In the genomic region with DNA sequence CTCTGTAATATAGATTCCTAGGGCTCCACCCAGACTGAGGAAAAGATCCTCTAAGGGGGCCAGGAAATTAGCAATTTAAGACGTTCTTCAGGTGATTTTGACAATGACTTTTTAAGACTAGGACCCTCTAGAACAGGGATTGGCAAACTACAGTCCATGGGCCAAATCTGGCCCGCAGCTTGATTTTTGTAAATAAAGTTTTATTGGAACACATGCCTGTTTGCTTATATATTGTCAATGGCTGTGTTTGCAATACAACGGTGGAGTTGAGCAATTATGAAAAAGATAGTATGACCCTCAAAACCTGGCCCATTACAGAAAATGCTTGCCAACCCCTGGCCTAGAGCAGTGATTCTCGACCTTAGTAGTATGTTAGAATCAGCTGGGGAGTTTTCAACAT, we compare ENCODE assay signal across 38 cellular contexts.
"Had no signal": no experiment of that assay in that cellular context is flagged by ENCODE, and none has a peak within 500 bp of the region (broad histone marks: within the 10 kb centered on the region; RNA-seq: fewer than 3 reads in every experiment).

No MANE protein-coding gene starts in this region.

- H3K27ac Mint-ChIP-seq: activated naive CD4-positive, alpha-beta T cell treated with anti-CD3 and anti-CD28 coated beads for 36 hours; activated naive CD4-positive, alpha-beta T cell treated with anti-CD3 and anti-CD28 coated beads, Interleukin-2, amount 10 ng/mL, durations not matched to agents 7 days and 5 days; activated naive CD4-positive, alpha-beta T cell treated with anti-CD3 and anti-CD28 coated beads, Interleukin-2, amount 50 U/mL, for 24 hours; activated naive CD4-positive, alpha-beta T cell treated with anti-CD3 and anti-CD28 coated beads, Interleukin-2, amount 50 U/mL, for 72 hours; activated naive CD8-positive, alpha-beta T cell; activated naive CD8-positive, alpha-beta T cell treated with anti-CD3 and anti-CD28 coated beads for 36 hours; activated naive CD8-positive, alpha-beta T cell treated with anti-CD3 and anti-CD28 coated beads, Interleukin-2, amount 10 ng/mL, durations not matched to agents 7 days and 5 days; activated naive CD8-positive, alpha-beta T cell treated with anti-CD3 and anti-CD28 coated beads, Interleukin-2, amount 50 U/mL, for 24 hours; activated T-cell treated with anti-CD3 and anti-CD28 coated beads, Interleukin-2, amount 50 U/mL, for 24 hours; activated T-cell treated with anti-CD3 and anti-CD28 coated beads, Interleukin-2, amount 50 U/mL, for 72 hours; activated T-helper 1 cell treated with anti-CD3 and anti-CD28 coated beads, Interleukin-12 subunit alpha, Interleukin-12 subunit beta, Interleukin-2, Interleukin-4 antibody, amounts not matched to agents 30 ng/mL and 10 ng/mL and 1 ng/mL, durations not matched to agents 14 hours and 24 hours and 36 hours; activated T-helper 17 cell treated with anti-CD3 and anti-CD28 coated beads, Interleukin-2, amount 50 U/mL, for 72 hours; activated T-helper 2 cell treated with anti-CD3 and anti-CD28 coated beads, Interferon-gamma antibody, Interleukin-2, Interleukin-4, amounts not matched to agents 10 μg/mL and 5 μg/mL and 100 μg/mL, durations not matched to agents 14 hours and 24 hours and 36 hours had no signal

- DNase-seq: activated effector memory CD4-positive, alpha-beta T cell treated with anti-CD3 and anti-CD28 coated beads, Interleukin-2, amount 50 U/mL, for 16 hours; activated effector memory CD4-positive, alpha-beta T cell treated with Interleukin-2 at 50 U/mL for 16 hours; activated gamma-delta T cell; activated gamma-delta T cell treated with Interleukin-2 at 50 U/mL for 16 hours; activated naive CD4-positive, alpha-beta T cell; activated naive CD4-positive, alpha-beta T cell treated with anti-CD3 and anti-CD28 coated beads for 36 hours; activated naive CD4-positive, alpha-beta T cell treated with anti-CD3 and anti-CD28 coated beads, Interleukin-2, amount 10 ng/mL, durations not matched to agents 7 days and 5 days; activated naive CD4-positive, alpha-beta T cell treated with anti-CD3 and anti-CD28 coated beads, Interleukin-2, amount 50 U/mL, for 16 hours; activated naive CD4-positive, alpha-beta T cell treated with Interleukin-2 at 50 U/mL for 16 hours; activated naive CD8-positive, alpha-beta T cell treated with anti-CD3 and anti-CD28 coated beads for 36 hours; activated naive CD8-positive, alpha-beta T cell treated with anti-CD3 and anti-CD28 coated beads, Interleukin-2, amount 10 ng/mL, durations not matched to agents 7 days and 5 days; activated naive CD8-positive, alpha-beta T cell treated with anti-CD3 and anti-CD28 coated beads, Interleukin-2, amount 50 U/mL, for 24 hours; activated T-cell treated with anti-CD3 and anti-CD28 coated beads, Interleukin-2, amount 50 U/mL, for 1 hour; activated T-cell treated with anti-CD3 and anti-CD28 coated beads, Interleukin-2, amount 50 U/mL, for 24 hours; activated T-cell treated with anti-CD3 and anti-CD28 coated beads, Interleukin-2, amount 50 U/mL, for 4 hours; activated T-cell treated with anti-CD3 and anti-CD28 coated beads, Interleukin-2, amount 50 U/mL, for 48 hours; activated T-cell treated with anti-CD3 and anti-CD28 coated beads, Interleukin-2, amount 50 U/mL, for 72 hours; adrenal gland; amniotic stem cell; amygdala; aorta; body of pancreas; brain microvascular endothelial cell; central memory CD4-positive, alpha-beta T cell; cerebellar nuclear complex had no signal

- H3K4me3 ChIP-seq: adrenal gland, ascending aorta, body of pancreas, breast epithelium, cardiac muscle cell had no signal

- H3K27me3 ChIP-seq: adrenal gland, ascending aorta, body of pancreas, brain microvascular endothelial cell, breast epithelium, cardiac muscle cell had no signal

- H3K27me3 Mint-ChIP-seq: activated naive CD4-positive, alpha-beta T cell treated with anti-CD3 and anti-CD28 coated beads, Interleukin-2, amount 10 ng/mL, durations not matched to agents 7 days and 5 days; activated naive CD8-positive, alpha-beta T cell treated with anti-CD3 and anti-CD28 coated beads, Interleukin-2, amount 10 ng/mL, durations not matched to agents 7 days and 5 days; brain; central memory CD8-positive, alpha-beta T cell had no signal

- H3K4me1 ChIP-seq: adrenal gland, ascending aorta, body of pancreas, breast epithelium had no signal

- H3K4me3 Mint-ChIP-seq: activated naive CD4-positive, alpha-beta T cell treated with anti-CD3 and anti-CD28 coated beads for 36 hours; activated naive CD4-positive, alpha-beta T cell treated with anti-CD3 and anti-CD28 coated beads, Interleukin-2, amount 10 ng/mL, durations not matched to agents 7 days and 5 days; activated naive CD4-positive, alpha-beta T cell treated with anti-CD3 and anti-CD28 coated beads, Interleukin-2, amount 50 U/mL, for 24 hours; activated naive CD8-positive, alpha-beta T cell; activated naive CD8-positive, alpha-beta T cell treated with anti-CD3 and anti-CD28 coated beads for 36 hours; activated naive CD8-positive, alpha-beta T cell treated with anti-CD3 and anti-CD28 coated beads, Interleukin-2, amount 10 ng/mL, durations not matched to agents 7 days and 5 days; activated naive CD8-positive, alpha-beta T cell treated with anti-CD3 and anti-CD28 coated beads, Interleukin-2, amount 50 U/mL, for 24 hours; activated T-cell treated with anti-CD3 and anti-CD28 coated beads, Interleukin-2, amount 50 U/mL, for 24 hours; activated T-cell treated with anti-CD3 and anti-CD28 coated beads, Interleukin-2, amount 50 U/mL, for 4 hours; activated T-cell treated with anti-CD3 and anti-CD28 coated beads, Interleukin-2, amount 50 U/mL, for 72 hours; activated T-helper 1 cell treated with anti-CD3 and anti-CD28 coated beads, Interleukin-12 subunit alpha, Interleukin-12 subunit beta, Interleukin-2, Interleukin-4 antibody, amounts not matched to agents 30 ng/mL and 10 ng/mL and 1 ng/mL, durations not matched to agents 14 hours and 24 hours and 36 hours; activated T-helper 17 cell treated with anti-CD3 and anti-CD28 coated beads, Interleukin-2, amount 50 U/mL, for 72 hours; brain; central memory CD8-positive, alpha-beta T cell had no signal

- H3K4me1 Mint-ChIP-seq: activated naive CD4-positive, alpha-beta T cell treated with anti-CD3 and anti-CD28 coated beads, Interleukin-2, amount 10 ng/mL, durations not matched to agents 7 days and 5 days; activated naive CD4-positive, alpha-beta T cell treated with anti-CD3 and anti-CD28 coated beads, Interleukin-2, amount 50 U/mL, for 24 hours; activated naive CD8-positive, alpha-beta T cell treated with anti-CD3 and anti-CD28 coated beads for 36 hours; activated naive CD8-positive, alpha-beta T cell treated with anti-CD3 and anti-CD28 coated beads, Interleukin-2, amount 10 ng/mL, durations not matched to agents 7 days and 5 days; activated naive CD8-positive, alpha-beta T cell treated with anti-CD3 and anti-CD28 coated beads, Interleukin-2, amount 50 U/mL, for 24 hours; activated T-helper 17 cell treated with anti-CD3 and anti-CD28 coated beads, Interleukin-2, amount 50 U/mL, for 72 hours; central memory CD8-positive, alpha-beta T cell had no signal

- H3K36me3 Mint-ChIP-seq: activated naive CD4-positive, alpha-beta T cell treated with anti-CD3 and anti-CD28 coated beads, Interleukin-2, amount 10 ng/mL, durations not matched to agents 7 days and 5 days; activated naive CD4-positive, alpha-beta T cell treated with anti-CD3 and anti-CD28 coated beads, Interleukin-2, amount 50 U/mL, for 24 hours; activated naive CD4-positive, alpha-beta T cell treated with anti-CD3 and anti-CD28 coated beads, Interleukin-2, amount 50 U/mL, for 72 hours; activated naive CD8-positive, alpha-beta T cell; activated naive CD8-positive, alpha-beta T cell treated with anti-CD3 and anti-CD28 coated beads for 36 hours; activated naive CD8-positive, alpha-beta T cell treated with anti-CD3 and anti-CD28 coated beads, Interleukin-2, amount 10 ng/mL, durations not matched to agents 7 days and 5 days; brain had no signal

- H3K36me3 ChIP-seq: adrenal gland, ascending aorta, brain microvascular endothelial cell, breast epithelium, cardiac muscle cell had no signal

- H3K9me3 ChIP-seq: adrenal gland, ascending aorta, body of pancreas, breast epithelium had no signal

- H3K27ac ChIP-seq: adrenal gland, ascending aorta, body of pancreas, brain microvascular endothelial cell, breast epithelium, cardiac muscle cell had no signal

- ATAC-seq: activated naive CD4-positive, alpha-beta T cell treated with anti-CD3 and anti-CD28 coated beads, Interleukin-2, amount 50 U/mL, for 72 hours; activated naive CD8-positive, alpha-beta T cell treated with anti-CD3 and anti-CD28 coated beads, Interleukin-2, amount 50 U/mL, for 24 hours; activated T-cell treated with anti-CD3 and anti-CD28 coated beads, Interleukin-2, amount 50 U/mL, for 4 hours; activated T-cell treated with anti-CD3 and anti-CD28 coated beads, Interleukin-2, amount 50 U/mL, for 72 hours; activated T-helper 17 cell treated with anti-CD3 and anti-CD28 coated beads, Interleukin-2, amount 50 U/mL, for 72 hours; body of pancreas had no signal

- FAIRE-seq: astrocyte, bronchial epithelial cell had no signal

- H3K9me3 Mint-ChIP-seq: activated naive CD4-positive, alpha-beta T cell treated with anti-CD3 and anti-CD28 coated beads for 36 hours; activated naive CD4-positive, alpha-beta T cell treated with anti-CD3 and anti-CD28 coated beads, Interleukin-2, amount 50 U/mL, for 24 hours; activated naive CD4-positive, alpha-beta T cell treated with anti-CD3 and anti-CD28 coated beads, Interleukin-2, amount 50 U/mL, for 72 hours; activated naive CD8-positive, alpha-beta T cell treated with anti-CD3 and anti-CD28 coated beads for 36 hours; activated naive CD8-positive, alpha-beta T cell treated with anti-CD3 and anti-CD28 coated beads, Interleukin-2, amount 50 U/mL, for 24 hours; activated T-cell treated with anti-CD3 and anti-CD28 coated beads, Interleukin-2, amount 50 U/mL, for 24 hours; activated T-cell treated with anti-CD3 and anti-CD28 coated beads, Interleukin-2, amount 50 U/mL, for 4 hours; activated T-helper 1 cell treated with anti-CD3 and anti-CD28 coated beads, Interleukin-12 subunit alpha, Interleukin-12 subunit beta, Interleukin-2, Interleukin-4 antibody, amounts not matched to agents 30 ng/mL and 10 ng/mL and 1 ng/mL, durations not matched to agents 14 hours and 24 hours and 36 hours; activated T-helper 17 cell treated with anti-CD3 and anti-CD28 coated beads, Interleukin-2, amount 50 U/mL, for 72 hours; activated T-helper 2 cell treated with anti-CD3 and anti-CD28 coated beads, Interferon-gamma antibody, Interleukin-2, Interleukin-4, amounts not matched to agents 10 μg/mL and 5 μg/mL and 100 μg/mL, durations not matched to agents 14 hours and 24 hours and 36 hours; brain; central memory CD8-positive, alpha-beta T cell had no signal
